ENCODE assay signal across 3 cellular contexts in the genomic region with DNA sequence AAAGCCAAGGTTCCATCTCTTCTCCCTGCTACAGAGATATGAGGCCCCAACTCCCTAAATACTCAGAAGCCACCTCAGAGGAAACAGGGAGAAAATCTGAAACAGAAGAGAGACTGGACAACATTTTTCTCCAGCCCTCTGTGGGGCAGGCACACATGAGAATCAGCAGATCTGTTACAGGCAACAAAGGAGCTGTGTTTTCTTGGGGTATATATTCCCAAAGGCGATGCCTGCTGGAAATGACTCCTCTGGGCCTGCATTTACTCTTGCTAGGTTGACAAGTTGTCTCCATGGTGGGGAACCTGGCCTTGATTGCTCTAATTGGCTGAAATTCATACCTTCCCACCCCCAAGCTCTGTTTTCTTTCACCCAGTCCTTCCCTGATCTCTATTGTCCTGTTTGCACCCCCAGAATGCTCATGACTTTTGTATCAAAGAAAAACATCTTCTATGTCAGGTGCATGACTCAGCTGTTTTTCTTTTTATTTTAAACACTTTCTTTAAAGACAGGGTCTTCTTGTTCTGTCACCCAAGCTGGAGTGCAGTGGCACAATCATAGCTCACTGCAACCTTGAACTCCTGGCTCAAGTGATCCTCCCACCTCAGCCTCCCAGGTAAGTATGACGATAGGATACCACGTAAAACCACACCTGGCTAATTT.
TF ChIP-seq lines count a peak whose summit lies in the region.

No MANE protein-coding gene starts in this region.

TF ChIP-seq in A549, 52 proteins besides CTCF, POLR2A, EP300 and RAD21:
- TF ChIP-seq FOXS1 (CRISPR knock-in tag; IDR thresholded peaks at IDR 0.05) (no peak), RCOR1 (IDR thresholded peaks at IDR 0.05; ENCODE audit: low read depth, low read length) (no peak), CEBPB (IDR thresholded peaks at IDR 0.05) (no peak), NFE2L2 (conservative IDR thresholded peaks at IDR 0.05; ENCODE audit: low read length) (peak; percentile 90), MAFK (IDR thresholded peaks at IDR 0.05; ENCODE audit: partially characterized antibody) (peak; percentile 90)

TF ChIP-seq in HCT116, 20 proteins besides CTCF, POLR2A, EP300 and RAD21:
- no peak for TF ChIP-seq SRF (IDR thresholded peaks at IDR 0.05; ENCODE audit: low read depth)
- no peak for TF ChIP-seq EZH2phosphoT487 (IDR thresholded peaks at IDR 0.05; ENCODE audit: borderline replicate concordance)
- no peak for TF ChIP-seq EZH2 (IDR thresholded peaks at IDR 0.05)
- no peak for TF ChIP-seq EGR1 (IDR thresholded peaks at IDR 0.05; ENCODE audit: low read depth)
- no peak for TF ChIP-seq CBX3 (IDR thresholded peaks at IDR 0.05; ENCODE audit: low read depth)
- no peak for TF ChIP-seq SIN3A (IDR thresholded peaks at IDR 0.05; ENCODE audit: low read depth)
- TF ChIP-seq, protein P1, sequence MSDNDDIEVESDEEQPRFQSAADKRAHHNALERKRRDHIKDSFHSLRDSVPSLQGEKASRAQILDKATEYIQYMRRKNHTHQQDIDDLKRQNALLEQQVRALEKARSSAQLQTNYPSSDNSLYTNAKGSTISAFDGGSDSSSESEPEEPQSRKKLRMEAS (IDR thresholded peaks at IDR 0.05) = no peak
- TF ChIP-seq SP1 (IDR thresholded peaks at IDR 0.05; ENCODE audit: low read depth) = no peak

TF ChIP-seq in H1, 55 proteins besides CTCF, POLR2A, EP300 and RAD21:
- TF ChIP-seq ASH2L (IDR thresholded peaks at IDR 0.05; ENCODE audit: low read length) = no peak
- TF ChIP-seq SP2 (IDR thresholded peaks at IDR 0.05; ENCODE audit: low read length) = no peak
- TF ChIP-seq HDAC6 (IDR thresholded peaks at IDR 0.05; ENCODE audit: low read depth, low read length) = no peak
- TF ChIP-seq NRF1 (IDR thresholded peaks at IDR 0.05; ENCODE audit: low read depth, low read length) = no peak
- TF ChIP-seq PHF8 (conservative IDR thresholded peaks at IDR 0.05; ENCODE audit: low read depth, low read length) = no peak
- no peak for TF ChIP-seq TCF12 (IDR thresholded peaks at IDR 0.05; ENCODE audit: low read depth, low read length)
- TF ChIP-seq BRCA1 (IDR thresholded peaks at IDR 0.05; ENCODE audit: low read depth, low read length) = no peak
- peak; percentile 29; the same call in 1 of the 2 replicates for TF ChIP-seq BACH1 (IDR thresholded peaks at IDR 0.05; ENCODE audit: low read length)
- no peak for TF ChIP-seq JUND (IDR thresholded peaks at IDR 0.05; ENCODE audit: low read length)
